ENCODE assay signal across 9 cellular contexts in the genomic region with DNA sequence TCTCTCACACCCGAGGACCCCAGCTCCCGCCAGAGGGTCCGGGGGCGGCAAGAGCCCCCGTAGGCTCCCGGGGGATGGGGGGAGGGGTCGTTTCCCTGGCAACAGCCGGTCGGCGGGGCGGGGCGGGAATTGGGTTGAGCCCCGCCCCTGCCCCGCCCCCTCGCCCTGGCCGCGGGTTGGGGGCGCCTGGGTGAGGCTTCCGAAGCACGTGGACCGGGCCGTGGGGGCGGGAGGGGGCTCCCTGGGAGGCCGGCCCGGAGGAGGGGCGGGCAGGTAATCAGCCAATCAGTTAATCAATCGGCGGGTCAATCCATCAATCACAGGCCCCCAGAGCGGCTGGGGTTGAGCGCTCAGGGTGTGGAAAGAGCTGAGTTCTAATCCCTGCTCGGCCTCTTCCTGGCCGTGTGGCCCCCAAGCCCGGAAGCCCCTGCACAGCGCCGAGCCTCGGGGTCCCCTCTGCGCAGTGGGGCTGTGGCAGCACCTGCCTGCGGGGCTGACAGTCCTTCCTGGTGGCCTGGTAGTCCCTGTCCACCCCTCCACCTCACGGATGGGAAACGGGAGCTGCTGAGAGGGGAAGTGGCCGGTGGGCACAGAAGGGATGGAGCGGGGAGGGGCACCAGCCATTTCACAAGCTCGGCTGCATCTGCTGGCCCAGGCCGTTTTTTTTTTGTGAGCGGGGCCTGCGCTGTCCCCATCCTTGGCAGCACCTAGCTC.
DNase-seq lines count a peak whose midpoint lies in the region; ATAC-seq and TF ChIP-seq lines count a peak whose summit lies in the region.
"Had no signal": no experiment of that assay in that cellular context is flagged by ENCODE, and none has a peak within 500 bp of the region (broad histone marks: within the 10 kb centered on the region; RNA-seq: fewer than 3 reads in every experiment).

No MANE protein-coding gene starts in this region.

- H3K9me3 Mint-ChIP-seq in activated T-cell treated with anti-CD3 and anti-CD28 coated beads, Interleukin-2, amount 50 U/mL, for 4 hours, result peaks cover 5% of the 10 kb centered on the region
- no peaks in the 10 kb centered on the region for H3K9me3 Mint-ChIP-seq in type B pancreatic cell

- DNase-seq in activated T-cell treated with anti-CD3 and anti-CD28 coated beads, Interleukin-2, amount 50 U/mL, for 48 hours, result peak; percentile 37 to 45
- no peak for DNase-seq in activated T-cell treated with anti-CD3 and anti-CD28 coated beads, Interleukin-2, amount 50 U/mL, for 4 hours
- peak; percentile 50 for DNase-seq in choroid plexus epithelial cell (ENCODE audit: low read depth)
- peak in 2 of 3 donors; percentile 55 to 56 for DNase-seq in right lobe of liver
- no peak for DNase-seq in type B pancreatic cell (ENCODE audit: extremely low spot score, unreplicated experiment)
- DNase-seq in G401 (ENCODE audit: low spot score), result no peak
- no peak for DNase-seq in NCI-H510A treated with DMSO at 0.1 percent for 48 hours (lab: John Stamatoyannopoulos, UW)
- no peak for DNase-seq in MV-4-11 (lab: John Stamatoyannopoulos, UW)
- DNase-seq: COR-L47 had no signal

- TF ChIP-seq POLR2A in right lobe of liver (IDR thresholded peaks at IDR 0.05), result no peak

- H3K36me3 ChIP-seq in right lobe of liver, result no peaks in the 10 kb centered on the region

- intact Hi-C loops in right lobe of liver (cut with DNase I), result no loop called here

- H3K27me3 Mint-ChIP-seq in activated T-cell treated with anti-CD3 and anti-CD28 coated beads, Interleukin-2, amount 50 U/mL, for 4 hours (ENCODE audit: low read depth), result peaks cover 9% of the 10 kb centered on the region
- H3K27me3 Mint-ChIP-seq in type B pancreatic cell, result no peaks in the 10 kb centered on the region

- H3K4me3 ChIP-seq in choroid plexus epithelial cell (ENCODE audit: low read depth, low read length) (peak overlapping the region; percentile 51), right lobe of liver (no peak overlapping the region)

- H3K36me3 Mint-ChIP-seq in activated T-cell treated with anti-CD3 and anti-CD28 coated beads, Interleukin-2, amount 50 U/mL, for 4 hours (ENCODE audit: insufficient read depth), result peaks cover 3% of the 10 kb centered on the region
- H3K36me3 Mint-ChIP-seq in type B pancreatic cell, result no peaks in the 10 kb centered on the region

- H3K9me3 ChIP-seq in right lobe of liver, result peaks cover 0 to 5% (median 2%) of the 10 kb centered on the region in 4 donors

- ATAC-seq in activated T-cell treated with anti-CD3 and anti-CD28 coated beads, Interleukin-2, amount 50 U/mL, for 4 hours, result no peak
- peak in 2 of 4 donors; percentile 26 to 29 for ATAC-seq in right lobe of liver

- WGBS in right lobe of liver (ENCODE audit: insufficient coverage, low coverage, low lambda C conversion rate, missing lambda C conversion rate), result 19% methylated on average over 14 of the region's 46 CpGs

- no peaks in the 10 kb centered on the region for H3K27me3 ChIP-seq in right lobe of liver

- no peak overlapping the region for H3K27ac Mint-ChIP-seq in type B pancreatic cell

- no peak overlapping the region for H3K4me3 Mint-ChIP-seq in activated T-cell treated with anti-CD3 and anti-CD28 coated beads, Interleukin-2, amount 50 U/mL, for 4 hours
- H3K4me3 Mint-ChIP-seq in type B pancreatic cell, result peak overlapping the region; percentile 80

- H3K27ac ChIP-seq in right lobe of liver, result no peak overlapping the region

- H3K4me1 ChIP-seq in right lobe of liver, result peaks cover 0 to 6% (median under 1%) of the 10 kb centered on the region in 4 donors

- H3K4me1 Mint-ChIP-seq in activated T-cell treated with anti-CD3 and anti-CD28 coated beads, Interleukin-2, amount 50 U/mL, for 4 hours (ENCODE audit: low read depth), result peaks cover 3% of the 10 kb centered on the region
- H3K4me1 Mint-ChIP-seq in type B pancreatic cell (ENCODE audit: unreplicated experiment), result peaks cover 14% of the 10 kb centered on the region

- TF ChIP-seq CTCF in choroid plexus epithelial cell (conservative IDR thresholded peaks at IDR 0.05; ENCODE audit: low read depth, low read length) (no peak), right lobe of liver (IDR thresholded peaks at IDR 0.05) (no peak), type B pancreatic cell (conservative IDR thresholded peaks at IDR 0.05) (no peak)

- in situ Hi-C loops in G401 (cut with HindIII; ENCODE audit: low sequenced_read_pairs), result no loop called here

Comparison
In these comparisons a context has a peak if more than half of its experiments do, and no peak if none do; other contexts are left out.
1. DNase-seq: peak in activated T-cell treated with anti-CD3 and anti-CD28 coated beads, Interleukin-2, amount 50 U/mL, for 48 hours (2 of 2), choroid plexus epithelial cell (single experiment) and right lobe of liver (2 of 3); none in activated T-cell treated with anti-CD3 and anti-CD28 coated beads, Interleukin-2, amount 50 U/mL, for 4 hours (single experiment), type B pancreatic cell (single experiment), G401 (single experiment), NCI-H510A treated with DMSO at 0.1 percent for 48 hours (single experiment) and MV-4-11 (single experiment).